Comparison of ENCODE assay signal across 13 cellular contexts in genomic region chr10:117409549-117410283, GRCh38.
"Had no signal": no experiment of that assay in that cellular context is flagged by ENCODE, and none has a peak within 500 bp of the region (broad histone marks: within the 10 kb centered on the region; RNA-seq: fewer than 3 reads in every experiment).

No MANE protein-coding gene starts in this region.

- H3K4me1 ChIP-seq: esophagus muscularis mucosa, heart left ventricle had no signal

- H3K27ac Mint-ChIP-seq: activated CD4-positive, alpha-beta T cell treated with anti-CD3 and anti-CD28 coated beads, Interleukin-2, amount 10 ng/mL, durations not matched to agents 7 days and 5 days; activated naive CD4-positive, alpha-beta T cell treated with anti-CD3 and anti-CD28 coated beads, Interleukin-2, amount 50 U/mL, for 24 hours; nephron progenitor cell had no signal

- H3K9me3 ChIP-seq: esophagus muscularis mucosa, heart left ventricle had no signal

- H3K4me3 ChIP-seq: esophagus muscularis mucosa, heart left ventricle had no signal

- H3K4me3 Mint-ChIP-seq: activated CD4-positive, alpha-beta T cell treated with anti-CD3 and anti-CD28 coated beads, Interleukin-2, amount 10 ng/mL, durations not matched to agents 7 days and 5 days; activated naive CD4-positive, alpha-beta T cell treated with anti-CD3 and anti-CD28 coated beads, Interleukin-2, amount 50 U/mL, for 24 hours; nephron progenitor cell had no signal

- ATAC-seq: heart left ventricle, left ventricle myocardium superior had no signal

- H3K36me3 ChIP-seq: esophagus muscularis mucosa, heart left ventricle, WERI-Rb-1 had no signal

- H3K27ac ChIP-seq: esophagus muscularis mucosa, heart left ventricle, WERI-Rb-1 had no signal

- H3K9me3 Mint-ChIP-seq: activated CD4-positive, alpha-beta T cell treated with anti-CD3 and anti-CD28 coated beads, Interleukin-2, amount 10 ng/mL, durations not matched to agents 7 days and 5 days; activated naive CD4-positive, alpha-beta T cell treated with anti-CD3 and anti-CD28 coated beads, Interleukin-2, amount 50 U/mL, for 24 hours; nephron progenitor cell had no signal

- DNase-seq: activated CD4-positive, alpha-beta T cell treated with anti-CD3 and anti-CD28 coated beads, Interleukin-2, amount 10 ng/mL, durations not matched to agents 7 days and 5 days; effector memory CD4-positive, alpha-beta T cell; foreskin melanocyte; heart left ventricle; left ventricle myocardium superior; mesendoderm; nephron progenitor cell; stimulated activated CD4-positive, alpha-beta T cell treated with anti-CD3 and anti-CD28 coated beads, Interleukin-12 subunit alpha, Interleukin-12 subunit beta, amount 100 ng/mL, for 4 hours; stimulated activated naive CD4-positive, alpha-beta T cell treated with Interleukin-2 at 50 U/mL for 16 hours; T-helper 1 cell; WERI-Rb-1 had no signal

- H3K36me3 Mint-ChIP-seq: activated naive CD4-positive, alpha-beta T cell treated with anti-CD3 and anti-CD28 coated beads, Interleukin-2, amount 50 U/mL, for 24 hours had no signal

- H3K4me1 Mint-ChIP-seq: activated CD4-positive, alpha-beta T cell treated with anti-CD3 and anti-CD28 coated beads, Interleukin-2, amount 10 ng/mL, durations not matched to agents 7 days and 5 days; activated naive CD4-positive, alpha-beta T cell treated with anti-CD3 and anti-CD28 coated beads, Interleukin-2, amount 50 U/mL, for 24 hours had no signal
